8 cellular contexts compared by ENCODE assay signal in the genomic region with DNA sequence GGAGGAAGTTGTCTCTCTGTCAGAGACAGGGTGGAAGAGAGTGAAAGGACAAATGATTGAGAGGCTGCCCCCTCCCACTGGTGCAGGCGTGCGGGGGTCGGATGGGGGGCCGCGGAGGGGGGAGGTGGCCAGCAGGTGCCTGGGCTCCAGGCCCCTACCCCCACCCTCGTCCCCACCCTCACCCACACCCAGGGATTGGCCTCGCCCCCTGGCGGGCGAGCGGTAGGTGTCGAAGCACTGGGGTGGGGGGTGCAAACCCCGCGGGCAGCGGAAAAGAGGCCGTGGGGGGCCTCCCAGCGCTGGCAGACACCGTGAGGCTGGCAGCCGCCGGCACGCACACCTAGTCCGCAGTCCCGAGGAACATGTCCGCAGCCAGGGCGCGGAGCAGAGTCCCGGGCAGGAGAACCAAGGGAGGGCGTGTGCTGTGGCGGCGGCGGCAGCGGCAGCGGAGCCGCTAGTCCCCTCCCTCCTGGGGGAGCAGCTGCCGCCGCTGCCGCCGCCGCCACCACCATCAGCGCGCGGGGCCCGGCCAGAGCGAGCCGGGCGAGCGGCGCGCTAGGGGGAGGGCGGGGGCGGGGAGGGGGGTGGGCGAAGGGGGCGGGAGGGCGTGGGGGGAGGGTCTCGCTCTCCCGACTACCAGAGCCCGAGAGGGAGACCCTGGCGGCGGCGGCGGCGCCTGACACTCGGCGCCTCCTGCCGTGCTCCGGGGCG. TPM values are rescaled to one million over a fixed set of nuclear protein-coding genes. Genes with fewer than 3 reads are reported as not detected.
DNase-seq lines count a peak whose midpoint lies in the region; ATAC-seq and TF ChIP-seq lines count a peak whose summit lies in the region.

A gene (plus strand): TSS at position 682 of the 711 bp plus-strand sequence. CDS start 32 bp downstream, outside the sequence.

- peak within 1 kb of the TSS; percentile 37 for H4K8ac ChIP-seq in trophoblast cell (ENCODE audit: low read depth, low read length)

- H3K79me2 ChIP-seq in SU-DHL-6 (ENCODE audit: insufficient read depth, low read length): peaks cover 41% of the 10 kb centered on the region
- peaks cover 2% of the 10 kb centered on the region for H3K79me2 ChIP-seq in trophoblast cell (ENCODE audit: control insufficient read depth, insufficient read depth, low read length, poor library complexity)

- 0 out of 2 replicates have a peak, but pooled peaks cover 5% of the 10 kb centered on the region for H3K4me1 ChIP-seq in ES-I3 (ENCODE audit: insufficient read depth, low read length)
- peaks cover 2 to 6% of the 10 kb centered on the region in 2 experiments for H3K4me1 ChIP-seq in trophoblast cell (ENCODE audit: control insufficient read depth in 1 of 2, insufficient read depth in 2 of 2, low read length in 2 of 2)

- H3K9me3 Mint-ChIP-seq in activated naive CD8-positive, alpha-beta T cell treated with anti-CD3 and anti-CD28 coated beads, Interleukin-2, amount 10 ng/mL, durations not matched to agents 7 days and 5 days: no peaks in the 10 kb centered on the region
- no peaks in the 10 kb centered on the region for H3K9me3 Mint-ChIP-seq in type B pancreatic cell

- no peak within 1 kb of the TSS for H3K4ac ChIP-seq in trophoblast cell (ENCODE audit: low read depth, low read length)

- H3K4me2 ChIP-seq in SU-DHL-6 (ENCODE audit: low read depth, low read length, poor library complexity, severe bottlenecking): peak within 1 kb of the TSS; percentile 100
- peak within 1 kb of the TSS; percentile 99 for H3K4me2 ChIP-seq in trophoblast cell (ENCODE audit: low read length)

- peak within 1 kb of the TSS; percentile 96 for H3K4me3 Mint-ChIP-seq in activated naive CD8-positive, alpha-beta T cell treated with anti-CD3 and anti-CD28 coated beads, Interleukin-2, amount 10 ng/mL, durations not matched to agents 7 days and 5 days
- H3K4me3 Mint-ChIP-seq in type B pancreatic cell: peak within 1 kb of the TSS; percentile 98

- H3K36me3 ChIP-seq in ES-I3 (ENCODE audit: insufficient read depth, low read length) (no peaks in the 10 kb centered on the region), KOPT-K1 (ENCODE audit: insufficient read depth, low read length) (no peaks in the 10 kb centered on the region), SU-DHL-6 (ENCODE audit: low read length) (no peaks in the 10 kb centered on the region), trophoblast cell (ENCODE audit: control insufficient read depth in 1 of 2, insufficient read depth in 2 of 2, low read length in 2 of 2) (no peaks in the 10 kb centered on the region)

- H3K23ac ChIP-seq in trophoblast cell (ENCODE audit: low read length): no peak within 1 kb of the TSS

- no peaks in the 10 kb centered on the region for H3K27me3 ChIP-seq in SU-DHL-6 (ENCODE audit: low read length)
- H3K27me3 ChIP-seq in trophoblast cell (ENCODE audit: insufficient read depth, low read length): no peaks in the 10 kb centered on the region

- no CpG with 5 or more reads among the region's 66 CpGs for WGBS in trophoblast cell (ENCODE audit: extremely low coverage, insufficient coverage, insufficient read length)

- no peaks in the 10 kb centered on the region for H3K9me2 ChIP-seq in SU-DHL-6 (replicated peaks; ENCODE audit: insufficient read depth, low read length)

- H3F3A ChIP-seq in SU-DHL-6 (ENCODE audit: insufficient read depth): peaks cover 25% of the 10 kb centered on the region

- TF ChIP-seq CTCF in SU-DHL-6 (IDR thresholded peaks at IDR 0.05; ENCODE audit: insufficient read depth, low read length, poor library complexity, severe bottlenecking): peak; percentile 83
- peak; percentile 77 for TF ChIP-seq CTCF in type B pancreatic cell (conservative IDR thresholded peaks at IDR 0.05)

- no peak within 1 kb of the TSS for H2AK5ac ChIP-seq in trophoblast cell (ENCODE audit: low read length)

- H3K14ac ChIP-seq in trophoblast cell (ENCODE audit: low read length): peak within 1 kb of the TSS; percentile 64

- H4K12ac ChIP-seq in trophoblast cell (ENCODE audit: low read depth, low read length): peak within 1 kb of the TSS; percentile 5

- POLR2A ChIA-PET in activated naive CD8-positive, alpha-beta T cell treated with anti-CD3 and anti-CD28 coated beads, Interleukin-2, amount 10 ng/mL, durations not matched to agents 7 days and 5 days (lab: Charles Lee): interaction anchor here (0.8 to 5.0 kb wide), 10 partner anchors 17 to 145 kb away, joined by 3 to 77 read pairs (median 5); a partner anchor contains a TSS

- peak within 1 kb of the TSS; percentile 18 for H3K18ac ChIP-seq in trophoblast cell (ENCODE audit: low read length)

- peaks cover 42% of the 10 kb centered on the region for H3K4me1 Mint-ChIP-seq in activated naive CD8-positive, alpha-beta T cell treated with anti-CD3 and anti-CD28 coated beads, Interleukin-2, amount 10 ng/mL, durations not matched to agents 7 days and 5 days
- peaks cover 35% of the 10 kb centered on the region for H3K4me1 Mint-ChIP-seq in type B pancreatic cell (ENCODE audit: unreplicated experiment)

- peaks cover 13% of the 10 kb centered on the region for H3K36me3 Mint-ChIP-seq in activated naive CD8-positive, alpha-beta T cell treated with anti-CD3 and anti-CD28 coated beads, Interleukin-2, amount 10 ng/mL, durations not matched to agents 7 days and 5 days
- no peaks in the 10 kb centered on the region for H3K36me3 Mint-ChIP-seq in type B pancreatic cell

- H4K91ac ChIP-seq in trophoblast cell (ENCODE audit: low read depth, low read length): peak within 1 kb of the TSS; percentile 82

- peak within 1 kb of the TSS; percentile 61 for H2BK5ac ChIP-seq in trophoblast cell (ENCODE audit: low read depth, low read length, poor library complexity)

- H3K9ac ChIP-seq in ES-I3 (ENCODE audit: low read depth, low read length) (peak within 1 kb of the TSS; percentile 72), SU-DHL-6 (ENCODE audit: low read length) (peak within 1 kb of the TSS; percentile 92), trophoblast cell (ENCODE audit: low read length) (peak within 1 kb of the TSS; percentile 73)

- H3K79me1 ChIP-seq in trophoblast cell (ENCODE audit: low read length): peaks cover 10% of the 10 kb centered on the region

- H2AFZ ChIP-seq in SU-DHL-6 (ENCODE audit: low read depth, low read length, severe bottlenecking): peak within 1 kb of the TSS; percentile 91
- H2AFZ ChIP-seq in trophoblast cell (ENCODE audit: insufficient read depth, low read length, poor library complexity): peak within 1 kb of the TSS; percentile 52

- ATAC-seq in GM21619 (IDR thresholded peaks at IDR 0.05; ENCODE audit: unreplicated experiment) (peak; percentile 51), Right ventricle myocardium superior (ENCODE audit: poor library complexity) (peak; percentile 76)
- peak; percentile 64 for ATAC-seq in activated naive CD8-positive, alpha-beta T cell treated with anti-CD3 and anti-CD28 coated beads, Interleukin-2, amount 10 ng/mL, durations not matched to agents 7 days and 5 days (ENCODE audit: low read depth)

- H3K27me3 Mint-ChIP-seq in activated naive CD8-positive, alpha-beta T cell treated with anti-CD3 and anti-CD28 coated beads, Interleukin-2, amount 10 ng/mL, durations not matched to agents 7 days and 5 days: no peaks in the 10 kb centered on the region
- H3K27me3 Mint-ChIP-seq in type B pancreatic cell: peaks cover 3% of the 10 kb centered on the region

- H4K20me1 ChIP-seq in SU-DHL-6 (ENCODE audit: low read depth, low read length): peaks cover 3% of the 10 kb centered on the region; the same call in 1 of the 2 replicates

- no peaks in the 10 kb centered on the region for H3K9me3 ChIP-seq in ES-I3 (ENCODE audit: control insufficient read depth, insufficient read depth, low read length)
- no peaks in the 10 kb centered on the region for H3K9me3 ChIP-seq in KOPT-K1 (ENCODE audit: insufficient read depth, low read length, poor library complexity, severe bottlenecking)
- H3K9me3 ChIP-seq in SU-DHL-6 (ENCODE audit: insufficient read depth, low read length): no peaks in the 10 kb centered on the region
- H3K9me3 ChIP-seq in trophoblast cell (ENCODE audit: insufficient read depth, low read depth, low read length): no peaks in the 10 kb centered on the region

- peak; percentile 87 for DNase-seq in activated naive CD8-positive, alpha-beta T cell treated with anti-CD3 and anti-CD28 coated beads, Interleukin-2, amount 10 ng/mL, durations not matched to agents 7 days and 5 days
- DNase-seq in Right ventricle myocardium superior (peak; percentile 86), trophoblast cell (peak; percentile 59 to 74), type B pancreatic cell (ENCODE audit: extremely low spot score, unreplicated experiment) (peak; percentile 82)

- peak within 1 kb of the TSS; percentile 95 for H3K4me3 ChIP-seq in SU-DHL-6 (ENCODE audit: insufficient read depth, low read length, poor library complexity, severe bottlenecking)
- H3K4me3 ChIP-seq in trophoblast cell (ENCODE audit: low read depth, low read length): peak within 1 kb of the TSS; percentile 95

- peak within 1 kb of the TSS; percentile 98 for H3K27ac Mint-ChIP-seq in activated naive CD8-positive, alpha-beta T cell treated with anti-CD3 and anti-CD28 coated beads, Interleukin-2, amount 10 ng/mL, durations not matched to agents 7 days and 5 days
- H3K27ac Mint-ChIP-seq in type B pancreatic cell: peak within 1 kb of the TSS; percentile 93

- peak within 1 kb of the TSS; percentile 65 for H2BK12ac ChIP-seq in trophoblast cell (ENCODE audit: low read length)

- H3K27ac ChIP-seq in KOPT-K1 (ENCODE audit: low read depth, low read length, poor library complexity, severe bottlenecking): peak within 1 kb of the TSS; percentile 77
- H3K27ac ChIP-seq in SU-DHL-6 (ENCODE audit: low read depth, low read length): peak within 1 kb of the TSS; percentile 97
- peak within 1 kb of the TSS; percentile 93 for H3K27ac ChIP-seq in trophoblast cell (ENCODE audit: low read depth, low read length)

- intact Hi-C loops in Right ventricle myocardium superior (cut with DNase I): loop anchor here (5.0 to 10.0 kb wide), 2 partner anchors 93 to 145 kb away; a partner anchor contains a TSS

- peak within 1 kb of the TSS; percentile 85 for H2BK120ac ChIP-seq in trophoblast cell (ENCODE audit: insufficient read depth, low read length, poor library complexity)

RNA-seq across cellular contexts. Expression of the gene that starts here (rescaled TPM):
- 100 to 1,000 TPM in 1 of 2 experiments, 10 to 100 TPM in 1; 97.8 to 108 TPM for total RNA-seq in activated naive CD8-positive, alpha-beta T cell treated with anti-CD3 and anti-CD28 coated beads, Interleukin-2, amount 10 ng/mL, durations not matched to agents 7 days and 5 days
- total RNA-seq in Right ventricle myocardium superior (117 TPM), type B pancreatic cell (ENCODE audit: low replicate concordance) (13.2 and 15.4 TPM in 2 replicates)
- 16.7 and 17.5 TPM in 2 replicates for polyA plus RNA-seq in trophoblast cell (2013)

Comparison
In these comparisons a context has a peak if more than half of its experiments do, and no peak if none do; other contexts are left out.
1. Peak in every context shown above with its lines: DNase-seq, ATAC-seq, H3K4me3 ChIP-seq and H3K27ac ChIP-seq.